ENCODE assay signal across 11 cellular contexts in genomic region chr4:53592128-53592527, GRCh38. TPM values are rescaled to one million over a fixed set of nuclear protein-coding genes. Genes with fewer than 3 reads are reported as not detected.
DNase-seq lines count a peak whose midpoint lies in the region; ATAC-seq, FAIRE-seq and TF ChIP-seq lines count a peak whose summit lies in the region.
"Had no signal": no experiment of that assay in that cellular context is flagged by ENCODE, and none has a peak within 500 bp of the region (broad histone marks: within the 10 kb centered on the region; RNA-seq: fewer than 3 reads in every experiment).

No MANE protein-coding gene starts in this region.

- 55 to 67% methylated on average over 1 to 8 of the region's 8 CpGs for WGBS in transverse colon (ENCODE audit: low coverage in 1 of 2), 2 donors

- H3K27ac ChIP-seq in transverse colon, result peak overlapping the region; percentile 80 to 87 (median 84)
- H3K27ac ChIP-seq: HL-60 had no signal

- peak; percentile 58 for ATAC-seq in left colon

- FAIRE-seq in bronchial epithelial cell (lab: Jason Lieb, UNC), result no peak

- H3K4me3 ChIP-seq in bronchial epithelial cell (ENCODE audit: low read depth, low read length) (peak overlapping the region; percentile 31), transverse colon (peak overlapping the region in 1 of 4 donors; percentile 34)

- DNase-seq in NCI-H2081 treated with DMSO at 0.1 percent for 48 hours (lab: John Stamatoyannopoulos, UW), result peak; percentile 5
- DNase-seq in bronchial epithelial cell (ENCODE audit: low read depth), result peak; percentile 57
- DNase-seq in left colon, result peak; percentile 43 to 74
- DNase-seq in transverse colon, result peak; percentile 63
- no peak for DNase-seq in HuH-7.5 (ENCODE audit: low spot score)
- no peak for DNase-seq in C1 segment of cervical spinal cord (lab: John Stamatoyannopoulos, UW)
- no peak for DNase-seq in activated CD8-positive, alpha-beta memory T cell treated with anti-CD3 and anti-CD28 coated beads for 24 hours
- DNase-seq: NCI-H2171 had no signal

- intact Hi-C loops in left colon (cut with DNase I, micrococcal nuclease) (no loop called here), transverse colon (cut with DNase I; ENCODE audit: low total_unique reads) (no loop called here)

- no peak for TF ChIP-seq EP300 in transverse colon (IDR thresholded peaks at IDR 0.05; ENCODE audit: low read depth)

- H3K9me3 ChIP-seq in transverse colon, result no peaks in the 10 kb centered on the region
- H3K9me3 ChIP-seq: heart right ventricle had no signal

- H3K4me1 ChIP-seq in transverse colon, result peaks cover 0 to 42% (median 25%) of the 10 kb centered on the region in 4 donors

- in situ Hi-C loops in transverse colon (cut with MboI; ENCODE audit: low pct_ligation_motif_present in 1 of 4, low pct_unique_long_range_greater_than_20kb in 1 of 4, low sequenced_read_pairs in 3 of 4), result no loop called here

- TF ChIP-seq POLR2A in transverse colon (IDR thresholded peaks at IDR 0.05), result no peak

- TF ChIP-seq CTCF in bronchial epithelial cell (IDR thresholded peaks at IDR 0.05; ENCODE audit: insufficient read depth, low read length, severe bottlenecking), result no peak
- TF ChIP-seq CTCF in transverse colon (IDR thresholded peaks at IDR 0.05), result no peak

- H3K36me3 ChIP-seq in bronchial epithelial cell (ENCODE audit: control insufficient read depth, insufficient read depth, low read length), result no peaks in the 10 kb centered on the region
- H3K36me3 ChIP-seq in transverse colon, result no peaks in the 10 kb centered on the region
- H3K36me3 ChIP-seq: heart right ventricle had no signal

- no peaks in the 10 kb centered on the region for H3K27me3 ChIP-seq in bronchial epithelial cell (ENCODE audit: control insufficient read depth, insufficient read depth, low read length)
- no peaks in the 10 kb centered on the region for H3K27me3 ChIP-seq in transverse colon
- H3K27me3 ChIP-seq: heart right ventricle had no signal

RNA-seq across cellular contexts. Expression of gene LNX1, which starts 0.8 kb away (rescaled TPM):
- 1.6 and 3.2 TPM in 2 replicates for total RNA-seq in bronchial epithelial cell
- 10 to 100 TPM; 17.5 to 18.4 TPM for total RNA-seq in left colon
- total RNA-seq in transverse colon, result 10 to 100 TPM in 3 of 4 donors, 1 to 10 TPM in 1; 2.6 to 35.5 (median 18.1) TPM
- total RNA-seq: G401 had no signal

Comparison
In these comparisons a context has a peak if more than half of its experiments do, and no peak if none do; other contexts are left out.
1. DNase-seq: peak in NCI-H2081 treated with DMSO at 0.1 percent for 48 hours (single experiment), bronchial epithelial cell (single experiment), left colon (2 of 2) and transverse colon (single experiment); none in HuH-7.5 (single experiment), C1 segment of cervical spinal cord (0 of 14) and activated CD8-positive, alpha-beta memory T cell treated with anti-CD3 and anti-CD28 coated beads for 24 hours (single experiment).